ENCODE assay signal across 1 cellular context in genomic region chr6:142927904-142928303, GRCh38.
TF ChIP-seq lines count a peak whose summit lies in the region.

No MANE protein-coding gene starts in this region.

TF ChIP-seq in GM23338, 12 proteins besides CTCF, POLR2A, EP300 and RAD21 (continued from another document):
- TF ChIP-seq ZNF462 (CRISPR knock-in tag; IDR thresholded peaks at IDR 0.05) (no peak), EZH2phosphoT487 (IDR thresholded peaks at IDR 0.05; ENCODE audit: unreplicated experiment) (no peak), ZNF114 (CRISPR knock-in tag; IDR thresholded peaks at IDR 0.05) (no peak)
TF ChIP-seq in GM23338: peak in this region for 0.
